15 cellular contexts compared by ENCODE assay signal in genomic region chr3:13123765-13124164, GRCh38.
"Had no signal": no experiment of that assay in that cellular context is flagged by ENCODE, and none has a peak within 500 bp of the region (broad histone marks: within the 10 kb centered on the region; RNA-seq: fewer than 3 reads in every experiment).

No MANE protein-coding gene starts in this region.

- DNase-seq: effector memory CD4-positive, alpha-beta T cell; gastrocnemius medialis; kidney glomerular epithelial cell; mammary epithelial cell; naive thymus-derived CD4-positive, alpha-beta T cell; nephron progenitor cell; stimulated activated CD4-positive, alpha-beta T cell treated with anti-CD3 and anti-CD28 coated beads, Interleukin-12 subunit alpha, Interleukin-12 subunit beta, amount 100 ng/mL, for 4 hours; stimulated activated naive CD4-positive, alpha-beta T cell; stomach; transverse colon had no signal

- H3K4me3 ChIP-seq: esophagus muscularis mucosa, gastrocnemius medialis, skin epidermis, stomach, thoracic aorta, transverse colon had no signal

- H3K27me3 ChIP-seq: gastrocnemius medialis, transverse colon had no signal

- H3K9me3 ChIP-seq: esophagus muscularis mucosa, gastrocnemius medialis, stomach, thoracic aorta, transverse colon had no signal

- ATAC-seq: gastrocnemius medialis; naive thymus-derived CD4-positive, alpha-beta T cell; sciatic nerve had no signal

- H3K4me1 ChIP-seq: esophagus muscularis mucosa, gastrocnemius medialis, stomach, transverse colon had no signal

- H3K36me3 ChIP-seq: esophagus muscularis mucosa, gastrocnemius medialis, stomach, thoracic aorta, transverse colon had no signal

- H3K27ac ChIP-seq: epithelial cell of prostate, esophagus muscularis mucosa, gastrocnemius medialis, skin epidermis, stomach, thoracic aorta, transverse colon had no signal
